Comparison of ENCODE assay signal across 8 cellular contexts in genomic region chr10:110210663-110211454, GRCh38. TPM values are rescaled to one million over a fixed set of nuclear protein-coding genes. Genes with fewer than 3 reads are reported as not detected.
DNase-seq lines count a peak whose midpoint lies in the region; ATAC-seq and TF ChIP-seq lines count a peak whose summit lies in the region.

No MANE protein-coding gene starts in this region.

- DNase-seq in AG09309 (ENCODE audit: low read depth) (peak; percentile 95), NCI-H446 (lab: John Stamatoyannopoulos, UW) (peak; percentile 87 to 95), inferior parietal cortex (ENCODE audit: extremely low spot score) (peak; percentile 98), smooth muscle cell (lab: John Stamatoyannopoulos, UW; ENCODE audit: unreplicated experiment) (peak; percentile 80)
- DNase-seq in activated CD4-positive, CD25-positive, alpha-beta regulatory T cell treated with anti-CD3 and anti-CD28 coated beads, Interleukin-2, amount 50 U/mL, for 16 hours (ENCODE audit: low read depth, low spot score) = peak; percentile 81
- DNase-seq in central memory CD8-positive, alpha-beta T cell (ENCODE audit: low spot score in 2 of 2) = peak; percentile 82 to 87

- peaks cover 23% of the 10 kb centered on the region for H3K79me2 ChIP-seq in smooth muscle cell (ENCODE audit: low read depth)

- H3K4me3 Mint-ChIP-seq in central memory CD8-positive, alpha-beta T cell = peak overlapping the region; percentile 79

- peaks cover 7% of the 10 kb centered on the region for H3F3A ChIP-seq in smooth muscle cell (ENCODE audit: low read depth)

- peak overlapping the region; percentile 97 for H3K4me2 ChIP-seq in smooth muscle cell

- ATAC-seq in GM19035 (IDR thresholded peaks at IDR 0.05; ENCODE audit: unreplicated experiment) (peak; percentile 67), HG03354 (IDR thresholded peaks at IDR 0.05; ENCODE audit: poor library complexity, severe bottlenecking, unreplicated experiment) (peak; percentile 73)
- peak; percentile 50 for ATAC-seq in central memory CD8-positive, alpha-beta T cell (replicated peaks; ENCODE audit: extremely low read depth, poor library complexity, severe bottlenecking)

- H3K27ac Mint-ChIP-seq in central memory CD8-positive, alpha-beta T cell (ENCODE audit: low read depth) = peak overlapping the region; percentile 67

- H3K27me3 ChIP-seq in smooth muscle cell (ENCODE audit: low read depth) = no peaks in the 10 kb centered on the region

- H3K36me3 Mint-ChIP-seq in central memory CD8-positive, alpha-beta T cell (ENCODE audit: insufficient read depth) = peaks cover 15% of the 10 kb centered on the region

- H3K9ac ChIP-seq in smooth muscle cell (ENCODE audit: low read depth) = peak overlapping the region; percentile 96

- peaks cover 67% of the 10 kb centered on the region for H3K4me1 Mint-ChIP-seq in central memory CD8-positive, alpha-beta T cell

- peaks cover 45% of the 10 kb centered on the region for H4K20me1 ChIP-seq in smooth muscle cell (ENCODE audit: low read depth)

- H3K36me3 ChIP-seq in smooth muscle cell (ENCODE audit: low read depth) = no peaks in the 10 kb centered on the region

- H3K9me3 ChIP-seq in smooth muscle cell (replicated peaks; ENCODE audit: low read depth) = no peaks in the 10 kb centered on the region

- peaks cover 25% of the 10 kb centered on the region for H3K27me3 Mint-ChIP-seq in central memory CD8-positive, alpha-beta T cell

- WGBS in smooth muscle cell (ENCODE audit: low lambda C conversion rate) = under 1% methylated on average over 60 of the region's 60 CpGs

- H3K4me1 ChIP-seq in smooth muscle cell (ENCODE audit: low read depth) = peaks cover 7% of the 10 kb centered on the region

- no peak for TF ChIP-seq CTCF in AG09309 (IDR thresholded peaks at IDR 0.05; ENCODE audit: control insufficient read depth, insufficient read depth, low read depth, low read length, missing control alignments)
- TF ChIP-seq CTCF in smooth muscle cell (IDR thresholded peaks at IDR 0.05; ENCODE audit: borderline replicate concordance, insufficient read depth, poor library complexity, severe bottlenecking) = no peak

- peak overlapping the region; percentile 90 for H2AFZ ChIP-seq in smooth muscle cell (ENCODE audit: low read depth)

- peak overlapping the region; percentile 92 for H3K27ac ChIP-seq in smooth muscle cell (ENCODE audit: low read depth)

- H3K9me3 Mint-ChIP-seq in central memory CD8-positive, alpha-beta T cell = no peaks in the 10 kb centered on the region

- H3K4me3 ChIP-seq in AG09309 (ENCODE audit: control insufficient read depth, low read depth, low read length) (peak overlapping the region; percentile 79), smooth muscle cell (peak overlapping the region; percentile 92)

RNA-seq across cellular contexts. Expression of gene MXI1, which starts 3.5 kb away (rescaled TPM):
- total RNA-seq in smooth muscle cell = 42.6 and 52.3 TPM in 2 replicates
- 35.9 and 47.9 TPM in 2 replicates for polyA plus RNA-seq in smooth muscle cell

Comparison
In these comparisons a context has a peak if more than half of its experiments do, and no peak if none do; other contexts are left out.
1. Peak in every context shown above with its lines: DNase-seq, ATAC-seq, H3K4me3 ChIP-seq and H3K27ac ChIP-seq.